In the genomic region with DNA sequence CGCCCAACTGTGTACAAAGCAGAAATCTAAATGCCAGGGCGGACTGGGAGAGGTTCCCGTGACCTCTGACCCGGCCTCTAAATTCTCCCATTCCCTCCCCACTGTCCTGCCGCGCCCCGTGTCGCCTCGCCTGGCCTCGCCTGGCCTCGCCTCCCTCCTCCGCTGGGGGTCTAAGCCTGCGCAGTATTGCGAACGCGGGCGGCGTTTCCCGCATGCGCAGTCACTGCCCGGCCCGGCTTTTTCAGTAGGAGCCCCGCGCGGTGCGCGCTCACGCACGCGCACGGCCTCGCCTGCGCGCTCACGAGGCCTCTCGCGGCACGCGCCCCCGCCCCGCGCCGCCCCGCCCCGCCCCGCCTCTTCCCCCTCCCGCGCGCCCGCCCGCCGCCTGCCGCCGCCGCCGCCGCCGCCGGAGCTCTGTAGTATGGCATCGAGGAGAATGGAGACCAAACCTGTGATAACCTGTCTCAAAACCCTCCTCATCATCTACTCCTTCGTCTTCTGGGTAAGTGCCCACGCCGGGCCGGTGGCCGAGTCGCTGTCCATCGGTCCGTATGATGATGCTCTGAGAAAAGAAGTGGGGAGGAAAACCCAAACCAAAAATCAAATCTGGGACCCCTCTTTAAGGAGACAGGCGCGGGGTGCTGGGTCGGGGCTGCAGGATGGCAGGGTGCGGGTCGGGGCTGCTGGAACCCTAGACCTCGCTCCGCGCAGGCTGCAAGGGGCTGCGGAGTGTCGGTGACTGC, we compare ENCODE assay signal across 8 cellular contexts. TPM values are rescaled to one million over a fixed set of nuclear protein-coding genes. Genes with fewer than 3 reads are reported as not detected.
DNase-seq lines count a peak whose midpoint lies in the region; ATAC-seq and TF ChIP-seq lines count a peak whose summit lies in the region.

A gene with protein sequence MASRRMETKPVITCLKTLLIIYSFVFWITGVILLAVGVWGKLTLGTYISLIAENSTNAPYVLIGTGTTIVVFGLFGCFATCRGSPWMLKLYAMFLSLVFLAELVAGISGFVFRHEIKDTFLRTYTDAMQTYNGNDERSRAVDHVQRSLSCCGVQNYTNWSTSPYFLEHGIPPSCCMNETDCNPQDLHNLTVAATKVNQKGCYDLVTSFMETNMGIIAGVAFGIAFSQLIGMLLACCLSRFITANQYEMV (plus strand): TSS at position 417 of the 743 bp plus-strand sequence. CDS start 5 bp downstream, at position 422.

- H3K4me3 Mint-ChIP-seq in activated T-cell treated with anti-CD3 and anti-CD28 coated beads, Interleukin-2, amount 50 U/mL, for 4 hours: peak within 1 kb of the TSS; percentile 83

- H3K9me3 Mint-ChIP-seq in activated T-cell treated with anti-CD3 and anti-CD28 coated beads, Interleukin-2, amount 50 U/mL, for 4 hours: no peaks in the 10 kb centered on the region

- peak within 1 kb of the TSS; percentile 45 for H3K4me3 ChIP-seq in A673 (ENCODE audit: low read depth, low read length, poor library complexity, severe bottlenecking)
- H3K4me3 ChIP-seq in esophagus muscularis mucosa: peak within 1 kb of the TSS; percentile 56 to 63 (median 59)
- H3K4me3 ChIP-seq in mucosa of stomach (ENCODE audit: low read length): peak within 1 kb of the TSS; percentile 6

- H3K36me3 ChIP-seq in A673 (ENCODE audit: insufficient read depth, low read length, poor library complexity, severe bottlenecking) (no peaks in the 10 kb centered on the region), esophagus muscularis mucosa (no peaks in the 10 kb centered on the region), mucosa of stomach (ENCODE audit: control insufficient read depth, insufficient read depth, low read length) (no peaks in the 10 kb centered on the region)

- TF ChIP-seq CTCF in A673 (conservative IDR thresholded peaks at IDR 0.05; ENCODE audit: low read depth, low read length) (no peak), esophagus muscularis mucosa (IDR thresholded peaks at IDR 0.05) (no peak)

- no peaks in the 10 kb centered on the region for H3K27me3 ChIP-seq in A673 (replicated peaks; ENCODE audit: insufficient read depth, low read depth, low read length, poor library complexity)
- H3K27me3 ChIP-seq in esophagus muscularis mucosa: no peaks in the 10 kb centered on the region
- H3K27me3 ChIP-seq in mucosa of stomach (ENCODE audit: control insufficient read depth, insufficient read depth, low read length): no peaks in the 10 kb centered on the region

- no peaks in the 10 kb centered on the region for H3K27me3 Mint-ChIP-seq in activated T-cell treated with anti-CD3 and anti-CD28 coated beads, Interleukin-2, amount 50 U/mL, for 4 hours (ENCODE audit: low read depth)

- H3K4me1 ChIP-seq in A673 (ENCODE audit: insufficient read depth, low read length, poor library complexity, severe bottlenecking) (no peaks in the 10 kb centered on the region), esophagus muscularis mucosa (peaks cover 5 to 14% (median 13%) of the 10 kb centered on the region in 4 donors), mucosa of stomach (ENCODE audit: control insufficient read depth, insufficient read depth, low read length) (peaks cover 5% of the 10 kb centered on the region)

- POLR2A ChIA-PET in A673 (lab: Charles Lee; ENCODE audit: low non-redundant PET): no interaction called here

- BruUV-seq in A673 (replicated peaks; lab: Mats Ljungman, UMichigan): no TSS peak

- no peaks in the 10 kb centered on the region for H3K36me3 Mint-ChIP-seq in activated T-cell treated with anti-CD3 and anti-CD28 coated beads, Interleukin-2, amount 50 U/mL, for 4 hours (ENCODE audit: insufficient read depth)

- TF ChIP-seq EP300 in esophagus muscularis mucosa (IDR thresholded peaks at IDR 0.05): no peak

- H3K27ac ChIP-seq in A673 (ENCODE audit: low read depth, low read length, poor library complexity, severe bottlenecking): no peak within 1 kb of the TSS
- H3K27ac ChIP-seq in esophagus muscularis mucosa (replicated peaks in 1 of 4): peak within 1 kb of the TSS; percentile 51 to 71 (median 68)

- WGBS in esophagus muscularis mucosa: 32% methylated on average over 28 of the region's 78 CpGs

- peak; percentile 83 for ATAC-seq in GM18907 (IDR thresholded peaks at IDR 0.05; ENCODE audit: unreplicated experiment)
- peak; percentile 90 to 94 for ATAC-seq in activated T-cell treated with anti-CD3 and anti-CD28 coated beads, Interleukin-2, amount 50 U/mL, for 4 hours

- intact Hi-C loops in A673 (cut with micrococcal nuclease; ENCODE audit: unreplicated experiment): loop anchor here (10.0 kb wide), 1 partner anchor 466 kb away; no protein-coding TSS in a partner anchor
- intact Hi-C loops in esophagus muscularis mucosa (cut with DNase I): no loop called here

- CTCF ChIA-PET in A673 (lab: Charles Lee): no interaction called here

- H3K9me3 ChIP-seq in A673 (ENCODE audit: low read depth, low read length, poor library complexity, severe bottlenecking) (no peaks in the 10 kb centered on the region), esophagus muscularis mucosa (no peaks in the 10 kb centered on the region), mucosa of stomach (ENCODE audit: control insufficient read depth, low read length) (no peaks in the 10 kb centered on the region)

- peaks cover 2% of the 10 kb centered on the region for H3K4me1 Mint-ChIP-seq in activated T-cell treated with anti-CD3 and anti-CD28 coated beads, Interleukin-2, amount 50 U/mL, for 4 hours (ENCODE audit: low read depth)

- peak within 1 kb of the TSS; percentile 53 for H3K9ac ChIP-seq in mucosa of stomach (ENCODE audit: low read length)

- DNase-seq in A673 (ENCODE audit: low spot score) (peak; percentile 80), HT-29 (ENCODE audit: low spot score) (peak; percentile 31), NOMO-1 treated with DMSO at 0.1 percent for 48 hours (lab: John Stamatoyannopoulos, UW; ENCODE audit: unreplicated experiment) (peak; percentile 35), esophagus muscularis mucosa (ENCODE audit: extremely low spot score) (no peak)
- peak; percentile 74 for DNase-seq in activated T-cell treated with anti-CD3 and anti-CD28 coated beads, Interleukin-2, amount 50 U/mL, for 4 hours
- DNase-seq in stimulated activated CD8-positive, alpha-beta memory T cell treated with anti-CD3 and anti-CD28 coated beads, Interleukin-4, amount 100 ng/mL, for 1 hour (ENCODE audit: low read depth in 2 of 2, low spot score in 1 of 2): peak; percentile 26 to 56

- no peak for TF ChIP-seq POLR2A in esophagus muscularis mucosa (IDR thresholded peaks at IDR 0.05; ENCODE audit: low read depth)

RNA-seq across cellular contexts. Expression of the gene that starts here (rescaled TPM):
- total RNA-seq in A673 (2021): 0.26 and 0.31 TPM in 2 replicates
- not detected in 2 replicates for total RNA-seq in HT-29 (2014; rRNA removed; shearing (Covaris generic))
- total RNA-seq in activated T-cell treated with anti-CD3 and anti-CD28 coated beads, Interleukin-2, amount 50 U/mL, for 4 hours: under 1 TPM in 2 of 3 donors, not detected in 1; 0.18 to 0.29 TPM
- total RNA-seq in esophagus muscularis mucosa: 10 to 100 TPM; 11.6 to 53.8 (median 45.2) TPM

Comparison
In these comparisons a context has a peak if more than half of its experiments do, and no peak if none do; other contexts are left out.
1. Peak in DNase-seq and H3K4me3 ChIP-seq in A673; RNA of the gene not detected or under 1 TPM.
2. Peak in DNase-seq in HT-29; RNA of the gene not detected or under 1 TPM.
3. Peak in DNase-seq and ATAC-seq in activated T-cell treated with anti-CD3 and anti-CD28 coated beads, Interleukin-2, amount 50 U/mL, for 4 hours; RNA of the gene not detected or under 1 TPM.
4. H3K4me3 ChIP-seq: peak in every context shown above with its lines; median percentile 59 in esophagus muscularis mucosa; 45 in A673; 6 in mucosa of stomach.